ENCODE assay signal across 8 cellular contexts in genomic region chr4:78058591-78059523, GRCh38. TPM values are rescaled to one million over a fixed set of nuclear protein-coding genes. Genes with fewer than 3 reads are reported as not detected.
A peak's percentile ranks its signal among the peaks of the same experiment; 100 is the strongest.
DNase-seq lines count a peak whose midpoint lies in the region; ATAC-seq and TF ChIP-seq lines count a peak whose summit lies in the region.

No MANE protein-coding gene starts in this region.

- H2AFZ ChIP-seq in trophoblast cell (ENCODE audit: insufficient read depth, low read length, poor library complexity): peak overlapping the region; percentile 92

- H3K4me3 ChIP-seq in heart right ventricle (peak overlapping the region; percentile 54 to 77 (median 70)), trophoblast cell (ENCODE audit: low read depth, low read length) (peak overlapping the region; percentile 93)

- ATAC-seq in heart right ventricle (peak; percentile 22 to 48 (median 33)), GM19324 (IDR thresholded peaks at IDR 0.05; ENCODE audit: low FRiP score, unreplicated experiment) (no peak)

- H3K36me3 ChIP-seq in heart right ventricle: no peaks in the 10 kb centered on the region
- peaks cover 0 to 2% of the 10 kb centered on the region in 2 experiments for H3K36me3 ChIP-seq in trophoblast cell (ENCODE audit: control insufficient read depth in 1 of 2, insufficient read depth in 2 of 2, low read length in 2 of 2)

- no peaks in the 10 kb centered on the region for H3K36me3 Mint-ChIP-seq in activated naive CD8-positive, alpha-beta T cell treated with anti-CD3 and anti-CD28 coated beads for 36 hours

- H2BK120ac ChIP-seq in trophoblast cell (ENCODE audit: insufficient read depth, low read length, poor library complexity): peak overlapping the region; percentile 86

- H3K27ac Mint-ChIP-seq in activated naive CD8-positive, alpha-beta T cell treated with anti-CD3 and anti-CD28 coated beads for 36 hours: no peak overlapping the region

- H3K9me3 Mint-ChIP-seq in activated naive CD8-positive, alpha-beta T cell treated with anti-CD3 and anti-CD28 coated beads for 36 hours: no peaks in the 10 kb centered on the region

- intact Hi-C loops in heart right ventricle (cut with DNase I): loop anchor here in 6 of 10 donors (5.0 to 10.0 kb wide), 4 partner anchors 63 to 458 kb away; no protein-coding TSS in a partner anchor

- H4K8ac ChIP-seq in trophoblast cell (ENCODE audit: low read depth, low read length): peak overlapping the region; percentile 76

- H3K9ac ChIP-seq in trophoblast cell (ENCODE audit: low read length): peak overlapping the region; percentile 82

- H3K27me3 ChIP-seq in heart right ventricle (peaks cover 0 to 85% (median 0%) of the 10 kb centered on the region in 7 donors), trophoblast cell (ENCODE audit: insufficient read depth, low read length) (no peaks in the 10 kb centered on the region)

- peak overlapping the region; percentile 11 for H3K23ac ChIP-seq in trophoblast cell (ENCODE audit: low read length)

- H3K27me3 Mint-ChIP-seq in activated naive CD8-positive, alpha-beta T cell treated with anti-CD3 and anti-CD28 coated beads for 36 hours: peaks cover 79% of the 10 kb centered on the region

- H3K4me1 ChIP-seq in heart right ventricle (peaks cover 0 to 37% (median 16%) of the 10 kb centered on the region in 9 donors), trophoblast cell (ENCODE audit: control insufficient read depth in 1 of 2, insufficient read depth in 2 of 2, low read length in 2 of 2) (peaks cover 0 to 5% of the 10 kb centered on the region in 2 experiments)

- peak overlapping the region in 7 of 10 donors; percentile 20 to 87 (median 64) for H3K27ac ChIP-seq in heart right ventricle
- peak overlapping the region; percentile 66 for H3K27ac ChIP-seq in trophoblast cell (ENCODE audit: low read depth, low read length)

- peak overlapping the region; percentile 95 for H3K14ac ChIP-seq in trophoblast cell (ENCODE audit: low read length)

- 1% methylated on average over 52 to 54 of the region's 54 CpGs for WGBS in heart right ventricle, 2 donors
- no CpG with 5 or more reads among the region's 54 CpGs for WGBS in trophoblast cell (ENCODE audit: extremely low coverage, insufficient coverage, insufficient read length)

- peak overlapping the region; percentile 73 for H2AK5ac ChIP-seq in trophoblast cell (ENCODE audit: low read length)

- H3K9me3 ChIP-seq in heart right ventricle (no peaks in the 10 kb centered on the region), trophoblast cell (ENCODE audit: insufficient read depth, low read depth, low read length) (no peaks in the 10 kb centered on the region)

- peak overlapping the region; percentile 82 for H3K4me3 Mint-ChIP-seq in activated naive CD8-positive, alpha-beta T cell treated with anti-CD3 and anti-CD28 coated beads for 36 hours

- peak overlapping the region; percentile 91 for H4K91ac ChIP-seq in trophoblast cell (ENCODE audit: low read depth, low read length)

- TF ChIP-seq CTCF in heart right ventricle (IDR thresholded peaks at IDR 0.05): no peak

- peak overlapping the region; percentile 96 for H3K4ac ChIP-seq in trophoblast cell (ENCODE audit: low read depth, low read length)

- H3K4me1 Mint-ChIP-seq in activated naive CD8-positive, alpha-beta T cell treated with anti-CD3 and anti-CD28 coated beads for 36 hours: peaks cover 31% of the 10 kb centered on the region

- H2BK5ac ChIP-seq in trophoblast cell (ENCODE audit: low read depth, low read length, poor library complexity): peak overlapping the region; percentile 91

- peak overlapping the region; percentile 65 for H4K12ac ChIP-seq in trophoblast cell (ENCODE audit: low read depth, low read length)

- peaks cover 18% of the 10 kb centered on the region for H3K79me2 ChIP-seq in trophoblast cell (ENCODE audit: control insufficient read depth, insufficient read depth, low read length, poor library complexity)

- peaks cover 27% of the 10 kb centered on the region for H3K79me1 ChIP-seq in trophoblast cell (ENCODE audit: low read length)

- H3K18ac ChIP-seq in trophoblast cell (ENCODE audit: low read length): peak overlapping the region; percentile 92

- peak overlapping the region; percentile 68 for H3K4me2 ChIP-seq in trophoblast cell (ENCODE audit: low read length)

- DNase-seq in NCI-H2227 (lab: John Stamatoyannopoulos, UW; ENCODE audit: unreplicated experiment) (peak; percentile 2), NCI-H2227 treated with DMSO at 0.1 percent for 48 hours (lab: John Stamatoyannopoulos, UW) (no peak), NCI-H146 (lab: John Stamatoyannopoulos, UW) (peak; percentile 74), heart right ventricle (peak; percentile 26 to 28), trophoblast cell (peak; percentile 17 to 54), SKM-1 (lab: John Stamatoyannopoulos, UW; ENCODE audit: unreplicated experiment) (no peak)
- DNase-seq in activated naive CD8-positive, alpha-beta T cell treated with anti-CD3 and anti-CD28 coated beads for 36 hours: peak; percentile 9

- peak overlapping the region; percentile 48 for H2BK12ac ChIP-seq in trophoblast cell (ENCODE audit: low read length)

RNA-seq across cellular contexts. Expression of gene FRAS1, which starts 1.7 kb away (rescaled TPM):
- under 1 TPM; 0.04 to 0.24 TPM for total RNA-seq in activated naive CD8-positive, alpha-beta T cell treated with anti-CD3 and anti-CD28 coated beads for 36 hours
- total RNA-seq in heart right ventricle: 1 to 10 TPM; 1.3 to 6.2 (median 3.3) TPM
- 1 to 10 TPM in 1 of 2 donors, under 1 TPM in 1; 0.93 to 1.5 TPM for polyA plus RNA-seq in heart right ventricle
- polyA plus RNA-seq in trophoblast cell (2013): 51.1 and 52.1 TPM in 2 replicates

Comparison
In these comparisons a context has a peak if more than half of its experiments do, and no peak if none do; other contexts are left out.
1. DNase-seq: peak in NCI-H2227 (single experiment), NCI-H146 (single experiment), activated naive CD8-positive, alpha-beta T cell treated with anti-CD3 and anti-CD28 coated beads for 36 hours (single experiment), heart right ventricle (2 of 2) and trophoblast cell (2 of 2); none in NCI-H2227 treated with DMSO at 0.1 percent for 48 hours (single experiment) and SKM-1 (single experiment).